ENCODE assay signal across 21 cellular contexts in genomic region chr3:168162172-168162571, GRCh38.
A peak's percentile ranks its signal among the peaks of the same experiment; 100 is the strongest.
DNase-seq lines count a peak whose midpoint lies in the region; ATAC-seq and TF ChIP-seq lines count a peak whose summit lies in the region.
"Had no signal": no experiment of that assay in that cellular context is flagged by ENCODE, and none has a peak within 500 bp of the region (broad histone marks: within the 10 kb centered on the region; RNA-seq: fewer than 3 reads in every experiment).

No MANE protein-coding gene starts in this region.

- no peak for TF ChIP-seq CTCF in astrocyte of the spinal cord (IDR thresholded peaks at IDR 0.05; ENCODE audit: low read depth, low read length)

- no peak overlapping the region for H2BK120ac ChIP-seq in trophoblast cell (ENCODE audit: insufficient read depth, low read length, poor library complexity)

- H2AK5ac ChIP-seq in trophoblast cell (ENCODE audit: low read length) = no peak overlapping the region

- H3K14ac ChIP-seq in trophoblast cell (ENCODE audit: low read length) = no peak overlapping the region

- WGBS in trophoblast cell (ENCODE audit: extremely low coverage, insufficient coverage, insufficient read length) = no CpG with 5 or more reads among the region's 1 CpG

- no peak overlapping the region for H3K18ac ChIP-seq in trophoblast cell (ENCODE audit: low read length)

- H3K36me3 ChIP-seq in trophoblast cell (ENCODE audit: control insufficient read depth in 1 of 2, insufficient read depth in 2 of 2, low read length in 2 of 2) = no peaks in the 10 kb centered on the region
- H3K36me3 ChIP-seq: adrenal gland had no signal

- H4K12ac ChIP-seq in trophoblast cell (ENCODE audit: low read depth, low read length) = no peak overlapping the region

- H3K79me1 ChIP-seq in trophoblast cell (ENCODE audit: low read length) = no peaks in the 10 kb centered on the region

- H3K4me1 ChIP-seq in trophoblast cell (ENCODE audit: control insufficient read depth in 1 of 2, insufficient read depth in 2 of 2, low read length in 2 of 2) = no peaks in the 10 kb centered on the region
- H3K4me1 ChIP-seq: adrenal gland had no signal

- H3K27ac ChIP-seq in trophoblast cell (ENCODE audit: low read depth, low read length) = no peak overlapping the region
- H3K27ac ChIP-seq: adrenal gland, foreskin keratinocyte had no signal

- DNase-seq in AG08395 (ENCODE audit: low spot score) (peak; percentile 52), H4 (ENCODE audit: low spot score) (peak; percentile 41), astrocyte of the spinal cord (ENCODE audit: low read depth, low spot score) (peak; percentile 36), myocyte (ENCODE audit: low read depth) (peak; percentile 22), trophoblast cell (no peak), SW480 (ENCODE audit: low spot score) (no peak)
- no peak for DNase-seq in stimulated activated naive CD8-positive, alpha-beta T cell treated with anti-CD3 and anti-CD28 coated beads, Interleukin-15, Interleukin-2, amounts not matched to agents 100 U/mL and 50 U/mL, for 24 hours
- DNase-seq in activated naive CD4-positive, alpha-beta T cell treated with Interleukin-2 at 50 U/mL for 16 hours = no peak
- DNase-seq: activated CD4-positive, CD25-positive, alpha-beta regulatory T cell treated with anti-CD3 and anti-CD28 coated beads, Interleukin-2, amount 50 U/mL, for 72 hours; activated effector memory CD4-positive, alpha-beta T cell treated with Interleukin-2 at 50 U/mL for 16 hours; adrenal gland; cerebellar nuclear complex; EL; foreskin keratinocyte; kidney glomerular epithelial cell; NCI-H146; NCI-H774; SK-N-SH; stimulated activated CD4-positive, alpha-beta T cell treated with anti-CD3 and anti-CD28 coated beads, Interleukin-15, amount 100 ng/mL, for 24 hours; T1000 had no signal

- H3K27me3 ChIP-seq in trophoblast cell (ENCODE audit: insufficient read depth, low read length) = no peaks in the 10 kb centered on the region
- H3K27me3 ChIP-seq: adrenal gland, foreskin keratinocyte had no signal

- no peak overlapping the region for H3K23ac ChIP-seq in trophoblast cell (ENCODE audit: low read length)

- no peaks in the 10 kb centered on the region for H3K9me3 ChIP-seq in trophoblast cell (ENCODE audit: insufficient read depth, low read depth, low read length)
- H3K9me3 ChIP-seq: adrenal gland, SK-N-SH had no signal

- H2AFZ ChIP-seq in trophoblast cell (ENCODE audit: insufficient read depth, low read length, poor library complexity) = no peak overlapping the region

- in situ Hi-C loops in astrocyte of the spinal cord (cut with HindIII; ENCODE audit: low sequenced_read_pairs) = no loop called here

- H2BK12ac ChIP-seq in trophoblast cell (ENCODE audit: low read length) = no peak overlapping the region

- H3K9ac ChIP-seq in trophoblast cell (ENCODE audit: low read length) = no peak overlapping the region
- H3K9ac ChIP-seq: SK-N-SH had no signal

- H3K4me2 ChIP-seq in trophoblast cell (ENCODE audit: low read length) = no peak overlapping the region
- H3K4me2 ChIP-seq: SK-N-SH had no signal

- H4K8ac ChIP-seq in trophoblast cell (ENCODE audit: low read depth, low read length) = no peak overlapping the region

- no peak overlapping the region for H2BK5ac ChIP-seq in trophoblast cell (ENCODE audit: low read depth, low read length, poor library complexity)

- H3K4ac ChIP-seq in trophoblast cell (ENCODE audit: low read depth, low read length) = no peak overlapping the region

- no peak overlapping the region for H4K91ac ChIP-seq in trophoblast cell (ENCODE audit: low read depth, low read length)

- H3K4me3 ChIP-seq in astrocyte of the spinal cord (ENCODE audit: low read depth, low read length) (no peak overlapping the region), trophoblast cell (ENCODE audit: low read depth, low read length) (no peak overlapping the region)
- H3K4me3 ChIP-seq: adrenal gland had no signal

- H3K79me2 ChIP-seq in trophoblast cell (ENCODE audit: control insufficient read depth, insufficient read depth, low read length, poor library complexity) = no peaks in the 10 kb centered on the region

- ATAC-seq in stimulated activated naive CD8-positive, alpha-beta T cell treated with anti-CD3 and anti-CD28 coated beads, Interleukin-15, Interleukin-2, amounts not matched to agents 100 U/mL and 50 U/mL, for 24 hours = no peak
- ATAC-seq: stimulated activated effector memory CD8-positive, alpha-beta T cell treated with anti-CD3 and anti-CD28 coated beads, Interleukin-12 subunit alpha, Interleukin-12 subunit beta, amount 100 ng/mL, for 72 hours had no signal

Comparison
In these comparisons a context has a peak if more than half of its experiments do, and no peak if none do; other contexts are left out.
1. DNase-seq: peak in AG08395 (single experiment), H4 (single experiment), astrocyte of the spinal cord (single experiment) and myocyte (single experiment); none in trophoblast cell (0 of 2), stimulated activated naive CD8-positive, alpha-beta T cell treated with anti-CD3 and anti-CD28 coated beads, Interleukin-15, Interleukin-2, amounts not matched to agents 100 U/mL and 50 U/mL, for 24 hours (single experiment), SW480 (single experiment) and activated naive CD4-positive, alpha-beta T cell treated with Interleukin-2 at 50 U/mL for 16 hours (single experiment).